In the genomic region with DNA sequence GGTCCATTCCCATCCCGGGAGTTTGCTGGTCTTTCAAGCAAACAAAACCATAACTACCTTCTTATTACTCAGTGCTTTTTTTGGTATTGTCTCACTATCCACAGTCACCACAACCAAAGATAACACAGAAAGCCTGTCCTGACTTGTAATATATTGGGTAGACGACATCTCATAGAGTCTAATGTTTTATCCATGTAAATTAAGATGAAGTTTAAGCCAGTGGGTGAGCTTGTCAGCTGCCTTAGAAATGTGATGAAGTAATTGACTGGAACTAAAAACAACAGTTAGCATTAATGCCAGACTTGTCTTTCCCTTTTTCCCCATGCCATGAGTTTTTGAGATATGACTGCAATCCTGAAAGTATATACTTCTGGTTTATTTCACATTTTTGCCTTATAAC, we compare ENCODE assay signal across 22 cellular contexts.
DNase-seq lines count a peak whose midpoint lies in the region; ATAC-seq and TF ChIP-seq lines count a peak whose summit lies in the region.
"Had no signal": no experiment of that assay in that cellular context is flagged by ENCODE, and none has a peak within 500 bp of the region (broad histone marks: within the 10 kb centered on the region; RNA-seq: fewer than 3 reads in every experiment).

No MANE protein-coding gene starts in this region.

- WGBS in suprapubic skin, result 59% methylated on average over 2 of the region's 2 CpGs
- WGBS in upper lobe of left lung, 2 donors, result 65 to 72% methylated on average over 2 of the region's 2 CpGs

- H3K27ac ChIP-seq in suprapubic skin (peak overlapping the region; percentile 5), upper lobe of left lung (no peak overlapping the region)
- H3K27ac ChIP-seq: left lung, pancreas, thyroid gland had no signal

- H3K4me3 ChIP-seq in adipocyte (ENCODE audit: low read length) (no peak overlapping the region), suprapubic skin (no peak overlapping the region), upper lobe of left lung (no peak overlapping the region)
- H3K4me3 ChIP-seq: left lung, pancreas, thyroid gland had no signal

- peaks cover 0 to 6% of the 10 kb centered on the region in 2 donors for H3K36me3 Mint-ChIP-seq in activated naive CD4-positive, alpha-beta T cell treated with anti-CD3 and anti-CD28 coated beads, Interleukin-2, amount 50 U/mL, for 72 hours
- H3K36me3 Mint-ChIP-seq: mesothelial cell of epicardium; natural killer cell treated with Interleukin-12 subunit alpha and Interleukin-12 subunit beta and Interleukin-15 and Interleukin-18, amount 100 ng/mL, for 72 hours had no signal

- peaks cover 2% of the 10 kb centered on the region for H3K9me3 ChIP-seq in adipocyte (ENCODE audit: control insufficient read depth, low read length)
- H3K9me3 ChIP-seq in suprapubic skin, result no peaks in the 10 kb centered on the region
- H3K9me3 ChIP-seq in upper lobe of left lung, result no peaks in the 10 kb centered on the region
- H3K9me3 ChIP-seq: left lung, pancreas, thyroid gland had no signal

- H3K4me1 ChIP-seq in adipocyte (ENCODE audit: control insufficient read depth, insufficient read depth, low read length) (peaks cover 29% of the 10 kb centered on the region), suprapubic skin (peaks cover 20% of the 10 kb centered on the region), upper lobe of left lung (peaks cover 0 to 12% (median 6%) of the 10 kb centered on the region in 4 donors)
- H3K4me1 ChIP-seq: pancreas had no signal

- TF ChIP-seq EP300 in suprapubic skin (IDR thresholded peaks at IDR 0.05) (no peak), upper lobe of left lung (IDR thresholded peaks at IDR 0.05) (no peak)

- ATAC-seq in upper lobe of left lung (ENCODE audit: low FRiP score in 2 of 2), result no peak
- no peak for ATAC-seq in activated naive CD4-positive, alpha-beta T cell treated with anti-CD3 and anti-CD28 coated beads, Interleukin-2, amount 50 U/mL, for 72 hours
- ATAC-seq: left lung; natural killer cell treated with Interleukin-12 subunit alpha and Interleukin-12 subunit beta and Interleukin-15 and Interleukin-18, amount 100 ng/mL, for 72 hours; pancreas had no signal

- no peak overlapping the region for H3K27ac Mint-ChIP-seq in activated naive CD4-positive, alpha-beta T cell treated with anti-CD3 and anti-CD28 coated beads, Interleukin-2, amount 50 U/mL, for 72 hours
- H3K27ac Mint-ChIP-seq: CD4-positive, alpha-beta T cell; mesothelial cell of epicardium; natural killer cell treated with Interleukin-12 subunit alpha and Interleukin-12 subunit beta and Interleukin-15 and Interleukin-18, amount 100 ng/mL, for 72 hours had no signal

- H3K27me3 ChIP-seq in adipocyte (replicated peaks; ENCODE audit: control insufficient read depth, insufficient read depth, low read length) (no peaks in the 10 kb centered on the region), suprapubic skin (no peaks in the 10 kb centered on the region), upper lobe of left lung (no peaks in the 10 kb centered on the region)
- H3K27me3 ChIP-seq: left lung, pancreas, thyroid gland had no signal

- H3K9me3 Mint-ChIP-seq in activated naive CD4-positive, alpha-beta T cell treated with anti-CD3 and anti-CD28 coated beads, Interleukin-2, amount 50 U/mL, for 72 hours, result peaks cover 0 to 7% of the 10 kb centered on the region in 2 donors
- H3K9me3 Mint-ChIP-seq: CD4-positive, alpha-beta T cell; natural killer cell treated with Interleukin-12 subunit alpha and Interleukin-12 subunit beta and Interleukin-15 and Interleukin-18, amount 100 ng/mL, for 72 hours had no signal

- TF ChIP-seq POLR2A in suprapubic skin (IDR thresholded peaks at IDR 0.05) (no peak), upper lobe of left lung (IDR thresholded peaks at IDR 0.05) (no peak)

- no peak overlapping the region for H3K9ac ChIP-seq in adipocyte (ENCODE audit: low read length)

- TF ChIP-seq CTCF in suprapubic skin (IDR thresholded peaks at IDR 0.05) (no peak), upper lobe of left lung (IDR thresholded peaks at IDR 0.05) (no peak)

- H3K36me3 ChIP-seq in adipocyte (ENCODE audit: control insufficient read depth, insufficient read depth, low read length, severe bottlenecking), result no peaks in the 10 kb centered on the region
- no peaks in the 10 kb centered on the region for H3K36me3 ChIP-seq in suprapubic skin
- no peaks in the 10 kb centered on the region for H3K36me3 ChIP-seq in upper lobe of left lung
- H3K36me3 ChIP-seq: left lung, pancreas, thyroid gland had no signal

- DNase-seq in HPDE6-E6E7 (ENCODE audit: extremely low spot score) (peak; percentile 52), adipocyte (ENCODE audit: low read depth) (peak; percentile 64), fibroblast of gingiva (ENCODE audit: low read depth) (peak; percentile 52), suprapubic skin (ENCODE audit: low spot score in 2 of 2) (no peak), upper lobe of left lung (no peak), HuH-7 (ENCODE audit: low spot score) (no peak)
- no peak for DNase-seq in activated naive CD4-positive, alpha-beta T cell treated with anti-CD3 and anti-CD28 coated beads, Interleukin-2, amount 50 U/mL, for 72 hours (ENCODE audit: low spot score in 2 of 2)
- DNase-seq: activated CD4-positive, alpha-beta T cell treated with anti-CD3 and anti-CD28 coated beads, Interleukin-2, amount 50 U/mL, for 1 hour; activated naive CD4-positive, alpha-beta T cell treated with anti-CD3 and anti-CD28 coated beads, Interleukin-2, amount 50 U/mL, for 16 hours; anterior cingulate cortex; CD4-positive, alpha-beta T cell; GOT3; hippocampal formation; left lung; NCI-H187; pancreas; stimulated activated CD4-positive, alpha-beta T cell treated with anti-CD3 and anti-CD28 coated beads, Interleukin-12 subunit alpha, Interleukin-12 subunit beta, amount 100 ng/mL, for 4 hours; stimulated activated CD4-positive, alpha-beta T cell treated with anti-CD3 and anti-CD28 coated beads, Interleukin-4, amount 100 ng/mL, for 4 hours; stimulated activated naive CD4-positive, alpha-beta T cell treated with Interleukin-2 at 50 U/mL for 16 hours; thyroid gland had no signal

Comparison
In these comparisons a context has a peak if more than half of its experiments do, and no peak if none do; other contexts are left out.
1. DNase-seq: peak in HPDE6-E6E7 (single experiment), adipocyte (single experiment) and fibroblast of gingiva (single experiment); none in suprapubic skin (0 of 2), upper lobe of left lung (0 of 2), activated naive CD4-positive, alpha-beta T cell treated with anti-CD3 and anti-CD28 coated beads, Interleukin-2, amount 50 U/mL, for 72 hours (0 of 2) and HuH-7 (single experiment).